8 cellular contexts compared by ENCODE assay signal in the genomic region with DNA sequence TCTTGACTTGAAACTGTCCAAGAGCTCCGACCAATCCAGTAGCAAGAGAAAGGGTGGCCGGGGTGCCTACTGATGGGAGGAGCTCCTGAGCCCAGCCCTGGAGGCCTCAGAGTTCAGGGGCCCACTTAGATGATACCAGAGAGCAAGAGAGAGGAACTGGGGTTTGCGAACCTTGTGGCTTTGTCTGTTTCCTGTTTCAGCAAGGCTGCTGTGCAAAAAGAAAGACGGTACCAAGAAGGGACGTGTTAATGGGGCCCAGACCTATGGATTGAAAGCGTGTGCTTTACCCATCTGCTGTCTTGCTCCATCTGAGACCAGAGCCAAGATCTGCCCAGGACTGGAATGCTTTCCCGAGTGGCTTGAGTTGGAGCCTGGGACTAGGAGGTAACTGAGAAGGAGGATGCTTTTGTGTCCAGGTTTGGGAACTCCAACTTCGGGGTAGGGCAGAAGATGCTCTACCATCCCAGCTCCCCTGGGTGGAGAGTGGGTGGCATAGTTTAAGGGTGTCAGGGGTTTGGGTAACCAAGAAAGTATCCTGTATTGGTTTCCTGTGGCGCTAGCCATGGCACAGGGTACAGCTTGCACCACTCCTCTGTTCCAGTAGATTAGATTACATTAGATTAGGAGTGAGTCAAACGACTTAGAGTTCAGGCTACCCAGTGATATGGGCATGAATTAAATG. TPM values are rescaled to one million over a fixed set of nuclear protein-coding genes. Genes with fewer than 3 reads are reported as not detected.
DNase-seq lines count a peak whose midpoint lies in the region; ATAC-seq lines count a peak whose summit lies in the region.

A gene with protein sequence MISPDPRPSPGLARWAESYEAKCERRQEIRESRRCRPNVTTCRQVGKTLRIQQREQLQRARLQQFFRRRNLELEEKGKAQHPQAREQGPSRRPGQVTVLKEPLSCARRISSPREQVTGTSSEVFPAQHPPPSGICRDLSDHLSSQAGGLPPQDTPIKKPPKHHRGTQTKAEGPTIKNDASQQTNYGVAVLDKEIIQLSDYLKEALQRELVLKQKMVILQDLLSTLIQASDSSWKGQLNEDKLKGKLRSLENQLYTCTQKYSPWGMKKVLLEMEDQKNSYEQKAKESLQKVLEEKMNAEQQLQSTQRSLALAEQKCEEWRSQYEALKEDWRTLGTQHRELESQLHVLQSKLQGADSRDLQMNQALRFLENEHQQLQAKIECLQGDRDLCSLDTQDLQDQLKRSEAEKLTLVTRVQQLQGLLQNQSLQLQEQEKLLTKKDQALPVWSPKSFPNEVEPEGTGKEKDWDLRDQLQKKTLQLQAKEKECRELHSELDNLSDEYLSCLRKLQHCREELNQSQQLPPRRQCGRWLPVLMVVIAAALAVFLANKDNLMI (plus strand): TSS at position 128 of the 682 bp plus-strand sequence. CDS start 3,987 bp downstream, outside the sequence.

- no peak within 1 kb of the TSS for H3K9ac ChIP-seq in neuronal stem cell (ENCODE audit: low read depth, low read length, poor library complexity)
- H3K9ac ChIP-seq in trophoblast cell (ENCODE audit: low read length) = no peak within 1 kb of the TSS

- H3K4me3 ChIP-seq in neuronal stem cell (ENCODE audit: low read length in 2 of 2) (no peak within 1 kb of the TSS), trophoblast cell (ENCODE audit: low read depth, low read length) (no peak within 1 kb of the TSS)

- no peak within 1 kb of the TSS for H4K8ac ChIP-seq in neuronal stem cell (ENCODE audit: low read depth, low read length)
- no peak within 1 kb of the TSS for H4K8ac ChIP-seq in trophoblast cell (ENCODE audit: low read depth, low read length)

- H2AFZ ChIP-seq in neuronal stem cell (ENCODE audit: low read length) = no peak within 1 kb of the TSS
- no peak within 1 kb of the TSS for H2AFZ ChIP-seq in trophoblast cell (ENCODE audit: insufficient read depth, low read length, poor library complexity)

- no peak within 1 kb of the TSS for H2BK120ac ChIP-seq in neuronal stem cell (ENCODE audit: low read depth, low read length)
- H2BK120ac ChIP-seq in trophoblast cell (ENCODE audit: insufficient read depth, low read length, poor library complexity) = no peak within 1 kb of the TSS

- H3K27ac ChIP-seq in neuronal stem cell (replicated peaks; ENCODE audit: low read length) (no peak within 1 kb of the TSS), trophoblast cell (ENCODE audit: low read depth, low read length) (no peak within 1 kb of the TSS)

- no CpG with 5 or more reads among the region's 10 CpGs for WGBS in neuronal stem cell (ENCODE audit: extremely low coverage in 2 of 2, insufficient read length in 2 of 2, insufficient replicate concordance in 1 of 2), 2 donors
- WGBS in trophoblast cell (ENCODE audit: extremely low coverage, insufficient coverage, insufficient read length) = no CpG with 5 or more reads among the region's 10 CpGs

- H3K4me1 ChIP-seq in neuronal stem cell (ENCODE audit: control insufficient read depth in 2 of 2, insufficient read depth in 1 of 2, low read depth in 1 of 2, low read length in 2 of 2) = no peaks in the 10 kb centered on the region
- no peaks in the 10 kb centered on the region for H3K4me1 ChIP-seq in trophoblast cell (ENCODE audit: control insufficient read depth in 1 of 2, insufficient read depth in 2 of 2, low read length in 2 of 2)

- no peaks in the 10 kb centered on the region for H3K9me3 ChIP-seq in neuronal stem cell (replicated peaks in 1 of 2; ENCODE audit: control insufficient read depth in 2 of 2, insufficient read depth in 1 of 2, low read depth in 1 of 2, low read length in 2 of 2)
- no peaks in the 10 kb centered on the region for H3K9me3 ChIP-seq in trophoblast cell (ENCODE audit: insufficient read depth, low read depth, low read length)

- H2AK5ac ChIP-seq in neuronal stem cell (ENCODE audit: low read depth, low read length) = no peak within 1 kb of the TSS
- no peak within 1 kb of the TSS for H2AK5ac ChIP-seq in trophoblast cell (ENCODE audit: low read length)

- H2BK5ac ChIP-seq in neuronal stem cell (ENCODE audit: low read length) = no peak within 1 kb of the TSS
- no peak within 1 kb of the TSS for H2BK5ac ChIP-seq in trophoblast cell (ENCODE audit: low read depth, low read length, poor library complexity)

- H3K36me3 ChIP-seq in neuronal stem cell (replicated peaks in 1 of 2; ENCODE audit: control insufficient read depth in 2 of 2, insufficient read depth in 2 of 2, low read length in 2 of 2) (no peaks in the 10 kb centered on the region), trophoblast cell (ENCODE audit: control insufficient read depth in 1 of 2, insufficient read depth in 2 of 2, low read length in 2 of 2) (no peaks in the 10 kb centered on the region)

- H2BK12ac ChIP-seq in neuronal stem cell (ENCODE audit: low read length) (no peak within 1 kb of the TSS), trophoblast cell (ENCODE audit: low read length) (no peak within 1 kb of the TSS)

- H3K14ac ChIP-seq in neuronal stem cell (ENCODE audit: low read length) (no peak within 1 kb of the TSS), trophoblast cell (ENCODE audit: low read length) (no peak within 1 kb of the TSS)

- ATAC-seq in GM18519 (IDR thresholded peaks at IDR 0.05; ENCODE audit: low FRiP score, unreplicated experiment) (peak; percentile 76), HG02885 (IDR thresholded peaks at IDR 0.05; ENCODE audit: poor library complexity, unreplicated experiment) (peak; percentile 77)

- H3K23ac ChIP-seq in neuronal stem cell (ENCODE audit: low read depth, low read length, poor library complexity) (no peak within 1 kb of the TSS), trophoblast cell (ENCODE audit: low read length) (no peak within 1 kb of the TSS)

- no peak within 1 kb of the TSS for H4K12ac ChIP-seq in trophoblast cell (ENCODE audit: low read depth, low read length)

- H3K4me2 ChIP-seq in neuronal stem cell (ENCODE audit: insufficient read depth, low read length, poor library complexity, severe bottlenecking) (no peak within 1 kb of the TSS), trophoblast cell (ENCODE audit: low read length) (no peak within 1 kb of the TSS)

- no peak within 1 kb of the TSS for H3K18ac ChIP-seq in neuronal stem cell (ENCODE audit: low read length)
- H3K18ac ChIP-seq in trophoblast cell (ENCODE audit: low read length) = no peak within 1 kb of the TSS

- H3K27me3 ChIP-seq in neuronal stem cell (ENCODE audit: control insufficient read depth in 3 of 3, insufficient read depth in 3 of 3, low read depth in 1 of 3, low read length in 3 of 3) = peaks cover 0 to 21% (median 0%) of the 10 kb centered on the region in 3 experiments
- H3K27me3 ChIP-seq in trophoblast cell (ENCODE audit: insufficient read depth, low read length) = no peaks in the 10 kb centered on the region

- H4K91ac ChIP-seq in neuronal stem cell (ENCODE audit: low read depth, low read length, poor library complexity) (no peak within 1 kb of the TSS), trophoblast cell (ENCODE audit: low read depth, low read length) (no peak within 1 kb of the TSS)

- H3K4ac ChIP-seq in neuronal stem cell (ENCODE audit: low read length) (no peak within 1 kb of the TSS), trophoblast cell (ENCODE audit: low read depth, low read length) (no peak within 1 kb of the TSS)

- DNase-seq in SKM-1 (lab: John Stamatoyannopoulos, UW; ENCODE audit: unreplicated experiment) (peak; percentile 99), pons (ENCODE audit: low spot score) (peak; percentile 76), COLO668 (lab: John Stamatoyannopoulos, UW; ENCODE audit: unreplicated experiment) (no peak), neuronal stem cell (ENCODE audit: low spot score) (no peak), trophoblast cell (no peak)
- peak; percentile 78 for DNase-seq in activated naive CD4-positive, alpha-beta T cell treated with Interleukin-2 at 50 U/mL for 16 hours

- no peaks in the 10 kb centered on the region for H3K79me2 ChIP-seq in trophoblast cell (ENCODE audit: control insufficient read depth, insufficient read depth, low read length, poor library complexity)

- H3K79me1 ChIP-seq in neuronal stem cell (ENCODE audit: low read depth, low read length) (no peaks in the 10 kb centered on the region), trophoblast cell (ENCODE audit: low read length) (no peaks in the 10 kb centered on the region)

- no peak within 1 kb of the TSS for H2BK15ac ChIP-seq in neuronal stem cell (ENCODE audit: low read length)

RNA-seq across cellular contexts. Expression of the gene that starts here (rescaled TPM):
- not detected for polyA plus RNA-seq in neuronal stem cell (2013, experiment 1 of 2)
- not detected for polyA plus RNA-seq in neuronal stem cell (2013, experiment 2 of 2)
- polyA plus RNA-seq in trophoblast cell (2013) = 0.54 and 0.63 TPM in 2 replicates

Comparison
In these comparisons a context has a peak if more than half of its experiments do, and no peak if none do; other contexts are left out.
1. DNase-seq: peak in SKM-1 (single experiment), activated naive CD4-positive, alpha-beta T cell treated with Interleukin-2 at 50 U/mL for 16 hours (single experiment) and pons (single experiment); none in COLO668 (single experiment), neuronal stem cell (single experiment) and trophoblast cell (0 of 2).